Comparison of ENCODE assay signal across 1 cellular context in the genomic region with DNA sequence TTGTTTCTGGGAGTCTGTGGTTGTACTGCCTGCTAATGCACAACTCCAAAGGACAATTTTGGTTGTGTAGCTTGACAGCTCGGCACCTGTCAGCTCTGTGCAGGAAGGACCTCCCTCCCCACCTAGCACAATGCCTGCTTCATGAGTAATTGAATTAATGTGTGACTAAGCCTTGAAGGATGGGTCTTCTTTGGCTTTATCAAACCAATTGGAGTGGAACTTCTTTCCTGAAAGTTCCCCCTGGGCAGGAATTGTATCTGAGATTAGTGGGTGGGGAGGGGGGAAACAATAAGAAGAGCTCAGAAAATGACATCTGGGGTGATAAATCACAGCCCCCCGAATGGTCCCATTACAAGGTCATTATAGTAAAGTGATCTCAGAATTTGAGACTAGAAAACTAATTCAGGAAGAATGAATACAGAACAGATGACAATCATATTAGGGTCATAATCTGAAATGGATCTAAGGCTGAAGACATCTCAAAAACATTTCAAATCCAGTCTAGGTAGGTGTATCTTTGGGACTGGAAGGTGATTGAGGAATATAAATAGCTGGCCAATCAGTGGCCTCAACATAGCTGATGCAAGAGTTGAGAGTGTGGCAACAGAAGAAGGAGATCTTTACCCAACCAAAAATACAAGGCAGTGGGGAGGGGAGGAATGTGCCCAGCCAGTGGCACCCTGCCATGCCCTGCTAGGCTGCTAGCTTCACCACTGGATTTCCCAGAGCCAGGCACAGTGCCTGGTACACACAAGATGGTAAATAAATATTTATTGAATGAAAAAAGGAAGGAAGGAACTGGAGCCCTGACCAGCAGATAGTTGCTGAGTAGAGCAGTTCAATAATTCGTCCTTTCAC.
TF ChIP-seq lines count a peak whose summit lies in the region.

No MANE protein-coding gene starts in this region.

TF ChIP-seq in HCT116, 20 proteins besides CTCF, POLR2A, EP300 and RAD21 (continued from another document):
- TF ChIP-seq, protein P1, sequence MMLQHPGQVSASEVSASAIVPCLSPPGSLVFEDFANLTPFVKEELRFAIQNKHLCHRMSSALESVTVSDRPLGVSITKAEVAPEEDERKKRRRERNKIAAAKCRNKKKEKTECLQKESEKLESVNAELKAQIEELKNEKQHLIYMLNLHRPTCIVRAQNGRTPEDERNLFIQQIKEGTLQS (IDR thresholded peaks at IDR 0.05) = no peak
- no peak for TF ChIP-seq EZH2phosphoT487 (IDR thresholded peaks at IDR 0.05; ENCODE audit: borderline replicate concordance)
- no peak for TF ChIP-seq EZH2 (IDR thresholded peaks at IDR 0.05)
- TF ChIP-seq, protein P2, sequence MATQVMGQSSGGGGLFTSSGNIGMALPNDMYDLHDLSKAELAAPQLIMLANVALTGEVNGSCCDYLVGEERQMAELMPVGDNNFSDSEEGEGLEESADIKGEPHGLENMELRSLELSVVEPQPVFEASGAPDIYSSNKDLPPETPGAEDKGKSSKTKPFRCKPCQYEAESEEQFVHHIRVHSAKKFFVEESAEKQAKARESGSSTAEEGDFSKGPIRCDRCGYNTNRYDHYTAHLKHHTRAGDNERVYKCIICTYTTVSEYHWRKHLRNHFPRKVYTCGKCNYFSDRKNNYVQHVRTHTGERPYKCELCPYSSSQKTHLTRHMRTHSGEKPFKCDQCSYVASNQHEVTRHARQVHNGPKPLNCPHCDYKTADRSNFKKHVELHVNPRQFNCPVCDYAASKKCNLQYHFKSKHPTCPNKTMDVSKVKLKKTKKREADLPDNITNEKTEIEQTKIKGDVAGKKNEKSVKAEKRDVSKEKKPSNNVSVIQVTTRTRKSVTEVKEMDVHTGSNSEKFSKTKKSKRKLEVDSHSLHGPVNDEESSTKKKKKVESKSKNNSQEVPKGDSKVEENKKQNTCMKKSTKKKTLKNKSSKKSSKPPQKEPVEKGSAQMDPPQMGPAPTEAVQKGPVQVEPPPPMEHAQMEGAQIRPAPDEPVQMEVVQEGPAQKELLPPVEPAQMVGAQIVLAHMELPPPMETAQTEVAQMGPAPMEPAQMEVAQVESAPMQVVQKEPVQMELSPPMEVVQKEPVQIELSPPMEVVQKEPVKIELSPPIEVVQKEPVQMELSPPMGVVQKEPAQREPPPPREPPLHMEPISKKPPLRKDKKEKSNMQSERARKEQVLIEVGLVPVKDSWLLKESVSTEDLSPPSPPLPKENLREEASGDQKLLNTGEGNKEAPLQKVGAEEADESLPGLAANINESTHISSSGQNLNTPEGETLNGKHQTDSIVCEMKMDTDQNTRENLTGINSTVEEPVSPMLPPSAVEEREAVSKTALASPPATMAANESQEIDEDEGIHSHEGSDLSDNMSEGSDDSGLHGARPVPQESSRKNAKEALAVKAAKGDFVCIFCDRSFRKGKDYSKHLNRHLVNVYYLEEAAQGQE (IDR thresholded peaks at IDR 0.05; ENCODE audit: low read depth) = no peak
